ENCODE assay signal across 8 cellular contexts in the genomic region with DNA sequence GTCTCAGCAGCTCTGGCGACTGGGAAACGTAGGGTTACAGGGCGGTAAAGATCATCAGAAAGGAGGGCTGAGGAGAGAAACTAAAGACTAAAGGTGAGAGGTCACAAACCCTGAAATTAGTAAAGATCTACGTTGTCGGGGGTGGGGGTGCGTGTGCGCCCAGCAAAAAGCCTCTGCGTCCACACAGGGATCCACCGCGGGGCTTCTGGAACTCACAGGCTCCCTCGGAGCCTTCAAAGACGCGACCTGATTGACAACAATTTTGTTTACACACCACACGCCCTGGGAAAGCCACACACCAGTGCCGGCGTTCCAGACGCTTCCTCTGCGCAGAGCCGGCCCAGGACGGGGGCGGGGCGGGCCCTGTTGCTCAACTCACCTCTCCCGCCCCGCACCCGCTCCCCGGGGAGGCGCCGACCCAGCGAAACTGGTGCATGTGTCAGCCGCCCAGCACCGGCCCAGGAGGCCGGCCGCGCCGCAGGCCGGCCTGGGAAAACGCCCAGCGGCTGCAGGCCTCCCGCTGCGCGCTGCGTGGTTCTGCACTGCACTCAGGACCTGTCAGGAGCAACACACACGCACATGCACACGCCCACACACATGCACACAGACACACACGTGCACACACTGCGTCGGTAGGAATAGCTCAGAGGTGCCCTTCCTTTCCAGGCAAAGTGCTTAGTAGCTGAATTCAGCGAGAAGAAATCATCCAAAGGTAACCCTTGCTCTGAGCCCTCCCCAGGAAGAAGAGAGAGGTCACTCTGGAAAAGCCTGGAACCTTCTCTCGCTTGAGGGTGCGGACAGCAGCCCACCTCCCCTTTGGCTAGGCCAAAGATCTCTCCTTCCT. TPM values are rescaled to one million over a fixed set of nuclear protein-coding genes. Genes with fewer than 3 reads are reported as not detected.
A peak's percentile ranks its signal among the peaks of the same experiment; 100 is the strongest.
DNase-seq lines count a peak whose midpoint lies in the region; ATAC-seq and TF ChIP-seq lines count a peak whose summit lies in the region.

No MANE protein-coding gene starts in this region.

- no peaks in the 10 kb centered on the region for H3K9me3 Mint-ChIP-seq in activated T-cell treated with anti-CD3 and anti-CD28 coated beads, Interleukin-2, amount 50 U/mL, for 4 hours
- no peaks in the 10 kb centered on the region for H3K9me3 Mint-ChIP-seq in naive thymus-derived CD8-positive, alpha-beta T cell
- no peaks in the 10 kb centered on the region for H3K9me3 Mint-ChIP-seq in stimulated activated memory B cell treated with anti-CD40 and anti-IgM and Interleukin-4, amounts not matched to agents 10 μg/mL and 1 μg/mL and 100 μg/mL, for 72 hours

- no peaks in the 10 kb centered on the region for H3K27me3 Mint-ChIP-seq in activated T-cell treated with anti-CD3 and anti-CD28 coated beads, Interleukin-2, amount 50 U/mL, for 4 hours (ENCODE audit: low read depth)
- no peaks in the 10 kb centered on the region for H3K27me3 Mint-ChIP-seq in naive thymus-derived CD8-positive, alpha-beta T cell
- no peaks in the 10 kb centered on the region for H3K27me3 Mint-ChIP-seq in stimulated activated memory B cell treated with anti-CD40 and anti-IgM and Interleukin-4, amounts not matched to agents 10 μg/mL and 1 μg/mL and 100 μg/mL, for 72 hours

- H3K4me3 Mint-ChIP-seq in activated T-cell treated with anti-CD3 and anti-CD28 coated beads, Interleukin-2, amount 50 U/mL, for 4 hours, result peak overlapping the region; percentile 79
- peak overlapping the region; percentile 81 to 92 (median 86) for H3K4me3 Mint-ChIP-seq in naive thymus-derived CD8-positive, alpha-beta T cell
- H3K4me3 Mint-ChIP-seq in stimulated activated memory B cell treated with anti-CD40 and anti-IgM and Interleukin-4, amounts not matched to agents 10 μg/mL and 1 μg/mL and 100 μg/mL, for 72 hours, result peak overlapping the region; percentile 85

- no peaks in the 10 kb centered on the region for H3K36me3 ChIP-seq in esophagus muscularis mucosa

- no peaks in the 10 kb centered on the region for H3K36me3 Mint-ChIP-seq in activated T-cell treated with anti-CD3 and anti-CD28 coated beads, Interleukin-2, amount 50 U/mL, for 4 hours (ENCODE audit: insufficient read depth)
- H3K36me3 Mint-ChIP-seq in naive thymus-derived CD8-positive, alpha-beta T cell, result no peaks in the 10 kb centered on the region
- H3K36me3 Mint-ChIP-seq in stimulated activated memory B cell treated with anti-CD40 and anti-IgM and Interleukin-4, amounts not matched to agents 10 μg/mL and 1 μg/mL and 100 μg/mL, for 72 hours, result no peaks in the 10 kb centered on the region

- H3K27ac Mint-ChIP-seq in naive thymus-derived CD8-positive, alpha-beta T cell, result peak overlapping the region; percentile 89 to 95 (median 94)
- H3K27ac Mint-ChIP-seq in stimulated activated memory B cell treated with anti-CD40 and anti-IgM and Interleukin-4, amounts not matched to agents 10 μg/mL and 1 μg/mL and 100 μg/mL, for 72 hours, result peak overlapping the region; percentile 98

- DNase-seq in NCI-H526 treated with DMSO at 0.1 percent for 48 hours (lab: John Stamatoyannopoulos, UW) (peak; percentile 62), esophagus muscularis mucosa (ENCODE audit: extremely low spot score) (peak; percentile 97), middle frontal gyrus (ENCODE audit: extremely low spot score, low spot score) (no peak)
- DNase-seq in activated T-cell treated with anti-CD3 and anti-CD28 coated beads, Interleukin-2, amount 50 U/mL, for 4 hours, result peak; percentile 63
- DNase-seq in naive thymus-derived CD8-positive, alpha-beta T cell, result peak; percentile 56 to 82 (median 67)

- peaks cover 16% of the 10 kb centered on the region for H3K4me1 Mint-ChIP-seq in activated T-cell treated with anti-CD3 and anti-CD28 coated beads, Interleukin-2, amount 50 U/mL, for 4 hours (ENCODE audit: low read depth)
- peaks cover 8 to 25% (median 18%) of the 10 kb centered on the region in 4 donors for H3K4me1 Mint-ChIP-seq in naive thymus-derived CD8-positive, alpha-beta T cell
- peaks cover 52% of the 10 kb centered on the region for H3K4me1 Mint-ChIP-seq in stimulated activated memory B cell treated with anti-CD40 and anti-IgM and Interleukin-4, amounts not matched to agents 10 μg/mL and 1 μg/mL and 100 μg/mL, for 72 hours

- peaks cover 16 to 34% (median 29%) of the 10 kb centered on the region in 4 donors for H3K4me1 ChIP-seq in esophagus muscularis mucosa

- H3K9me3 ChIP-seq in esophagus muscularis mucosa, result no peaks in the 10 kb centered on the region

- TF ChIP-seq POLR2A in esophagus muscularis mucosa (IDR thresholded peaks at IDR 0.05; ENCODE audit: low read depth), result no peak

- POLR2A ChIA-PET in naive thymus-derived CD8-positive, alpha-beta T cell (lab: Charles Lee), result interaction anchor here (0.6 to 3.1 kb wide), 6 partner anchors 14 to 302 kb away, joined by 3 to 23 read pairs (median 5); partner anchors contain the start of gene ARID1B

- 12% methylated on average over 27 of the region's 50 CpGs for WGBS in esophagus muscularis mucosa

- ATAC-seq in GM18499 (IDR thresholded peaks at IDR 0.05; ENCODE audit: insufficient read depth, unreplicated experiment) (peak; percentile 29), HG02798 (IDR thresholded peaks at IDR 0.05; ENCODE audit: poor library complexity, unreplicated experiment) (peak; percentile 87)
- ATAC-seq in activated T-cell treated with anti-CD3 and anti-CD28 coated beads, Interleukin-2, amount 50 U/mL, for 4 hours, result peak; percentile 89 to 92
- peak; percentile 91 to 95 for ATAC-seq in naive thymus-derived CD8-positive, alpha-beta T cell
- ATAC-seq in stimulated activated memory B cell treated with anti-CD40 and anti-IgM and Interleukin-4, amounts not matched to agents 10 μg/mL and 1 μg/mL and 100 μg/mL, for 72 hours, result peak; percentile 93

- H3K4me3 ChIP-seq in esophagus muscularis mucosa, result peak overlapping the region; percentile 48 to 55 (median 52)

- TF ChIP-seq EP300 in esophagus muscularis mucosa (IDR thresholded peaks at IDR 0.05), result no peak

- peak overlapping the region; percentile 84 to 92 (median 88) for H3K27ac ChIP-seq in esophagus muscularis mucosa (replicated peaks in 1 of 4)

- no peaks in the 10 kb centered on the region for H3K27me3 ChIP-seq in esophagus muscularis mucosa

- intact Hi-C loops in esophagus muscularis mucosa (cut with DNase I), result loop anchor here (2.0 to 5.0 kb wide), 2 partner anchors 33 to 55 kb away; no protein-coding TSS in a partner anchor

- TF ChIP-seq CTCF in esophagus muscularis mucosa (IDR thresholded peaks at IDR 0.05), result peak in 1 of 3 experiments; percentile 14

RNA-seq across cellular contexts. Expression of gene ARID1B, which starts 57.2 kb away (rescaled TPM):
- total RNA-seq in activated T-cell treated with anti-CD3 and anti-CD28 coated beads, Interleukin-2, amount 50 U/mL, for 4 hours, result 10 to 100 TPM; 45.6 to 46.6 (median 46.0) TPM
- 10 to 100 TPM; 55.0 to 87.2 (median 72.7) TPM for total RNA-seq in esophagus muscularis mucosa
- 100 to 1,000 TPM; 119 to 122 TPM for total RNA-seq in naive thymus-derived CD8-positive, alpha-beta T cell
- 10 to 100 TPM in 2 of 3 donors, 1 to 10 TPM in 1; 9.0 to 18.6 (median 11.2) TPM for polyA plus RNA-seq in naive thymus-derived CD8-positive, alpha-beta T cell

Comparison
In these comparisons a context has a peak if more than half of its experiments do, and no peak if none do; other contexts are left out.
1. ATAC-seq: peak in every context shown above with its lines; median percentile 93 in naive thymus-derived CD8-positive, alpha-beta T cell; 93 in stimulated activated memory B cell treated with anti-CD40 and anti-IgM and Interleukin-4, amounts not matched to agents 10 μg/mL and 1 μg/mL and 100 μg/mL, for 72 hours; 90 in activated T-cell treated with anti-CD3 and anti-CD28 coated beads, Interleukin-2, amount 50 U/mL, for 4 hours; 87 in HG02798; 29 in GM18499.